15 cellular contexts compared by ENCODE assay signal in genomic region chr2:168008796-168009195, GRCh38.
DNase-seq lines count a peak whose midpoint lies in the region; ATAC-seq and TF ChIP-seq lines count a peak whose summit lies in the region.
"Had no signal": no experiment of that assay in that cellular context is flagged by ENCODE, and none has a peak within 500 bp of the region (broad histone marks: within the 10 kb centered on the region; RNA-seq: fewer than 3 reads in every experiment).

No MANE protein-coding gene starts in this region.

- H3K4me1 Mint-ChIP-seq in CD8-positive, alpha-beta T cell (ENCODE audit: low read depth): peaks cover 6% of the 10 kb centered on the region
- H3K4me1 Mint-ChIP-seq: GM23338 had no signal

- no peak for TF ChIP-seq EP300 in ovary (IDR thresholded peaks at IDR 0.05)

- intact Hi-C loops in mucosa of descending colon (cut with DNase I, micrococcal nuclease): no loop called here
- intact Hi-C loops in ovary (cut with DNase I): no loop called here
- intact Hi-C loops in CD8-positive, alpha-beta T cell (cut with DNase I, micrococcal nuclease): no loop called here

- no peak overlapping the region for H3K4me3 Mint-ChIP-seq in CD8-positive, alpha-beta T cell
- H3K4me3 Mint-ChIP-seq: CD14-positive monocyte, GM23338, IgD-negative memory B cell had no signal

- peak; percentile 44 for DNase-seq in NCI-H748 (lab: John Stamatoyannopoulos, UW; ENCODE audit: unreplicated experiment)
- DNase-seq in NCI-H748 treated with DMSO at 0.1 percent for 48 hours (lab: John Stamatoyannopoulos, UW): no peak
- DNase-seq in mucosa of descending colon: peak in 2 of 3 donors; percentile 47 to 50
- DNase-seq in ovary: no peak
- DNase-seq in CD8-positive, alpha-beta T cell: no peak
- no peak for DNase-seq in activated CD8-positive, alpha-beta memory T cell treated with anti-CD3 and anti-CD28 coated beads, Interleukin-2, amount 50 U/mL, for 48 hours
- DNase-seq: Calu3, DMS 273 treated with DMSO at 0.1 percent for 48 hours, DMS79, H7 had no signal

- TF ChIP-seq CTCF in VCaP (conservative IDR thresholded peaks at IDR 0.05): no peak
- no peak for TF ChIP-seq CTCF in mucosa of descending colon (IDR thresholded peaks at IDR 0.05)
- TF ChIP-seq CTCF in ovary (IDR thresholded peaks at IDR 0.05): no peak
- no peak for TF ChIP-seq CTCF in CD8-positive, alpha-beta T cell (IDR thresholded peaks at IDR 0.05)

- no peaks in the 10 kb centered on the region for H3K27me3 ChIP-seq in ovary
- H3K27me3 ChIP-seq in CD8-positive, alpha-beta T cell (ENCODE audit: insufficient read depth, low read length): no peaks in the 10 kb centered on the region

- POLR2A ChIA-PET in CD8-positive, alpha-beta T cell (lab: Charles Lee): no interaction called here

- H3K4me1 ChIP-seq in mucosa of descending colon (ENCODE audit: low read depth): no peaks in the 10 kb centered on the region
- peaks cover 4% of the 10 kb centered on the region for H3K4me1 ChIP-seq in ovary (ENCODE audit: insufficient read depth)
- peaks cover 1% of the 10 kb centered on the region for H3K4me1 ChIP-seq in CD8-positive, alpha-beta T cell (ENCODE audit: insufficient read depth, low read length)

- TF ChIP-seq POLR2A in ovary (IDR thresholded peaks at IDR 0.05): no peak

- H3K27me3 Mint-ChIP-seq in CD8-positive, alpha-beta T cell (ENCODE audit: low read depth): no peaks in the 10 kb centered on the region
- H3K27me3 Mint-ChIP-seq: IgD-negative memory B cell had no signal

- WGBS in ovary, 3 donors: 94 to 97% (median 94%) methylated on average over 3 of the region's 3 CpGs

- ATAC-seq in mucosa of descending colon: peak; percentile 87
- ATAC-seq in CD8-positive, alpha-beta T cell: no peak
- ATAC-seq: GM12878, GM23338 had no signal

- H3K9me3 Mint-ChIP-seq in CD8-positive, alpha-beta T cell: no peaks in the 10 kb centered on the region
- H3K9me3 Mint-ChIP-seq: IgD-negative memory B cell had no signal

- no peak overlapping the region for H3K27ac Mint-ChIP-seq in CD8-positive, alpha-beta T cell
- H3K27ac Mint-ChIP-seq: GM23338, IgD-negative memory B cell had no signal

- H3K9me3 ChIP-seq in mucosa of descending colon (no peaks in the 10 kb centered on the region), ovary (no peaks in the 10 kb centered on the region)
- no peaks in the 10 kb centered on the region for H3K9me3 ChIP-seq in CD8-positive, alpha-beta T cell (ENCODE audit: low read length)

- H3K27ac ChIP-seq in VCaP: peak overlapping the region; percentile 51
- no peak overlapping the region for H3K27ac ChIP-seq in ovary
- no peak overlapping the region for H3K27ac ChIP-seq in CD8-positive, alpha-beta T cell (ENCODE audit: low read depth, low read length)

- CTCF ChIA-PET in CD8-positive, alpha-beta T cell (lab: Charles Lee): no interaction called here

- H3K36me3 ChIP-seq in mucosa of descending colon (ENCODE audit: low read depth): no peaks in the 10 kb centered on the region
- H3K36me3 ChIP-seq in ovary: no peaks in the 10 kb centered on the region
- no peaks in the 10 kb centered on the region for H3K36me3 ChIP-seq in CD8-positive, alpha-beta T cell (ENCODE audit: insufficient read depth, low read length)

- H3K36me3 Mint-ChIP-seq in CD8-positive, alpha-beta T cell: peaks cover 82% of the 10 kb centered on the region

- H3K4me3 ChIP-seq in mucosa of descending colon: no peak overlapping the region
- no peak overlapping the region for H3K4me3 ChIP-seq in ovary
- H3K4me3 ChIP-seq in CD8-positive, alpha-beta T cell (ENCODE audit: low read depth, low read length): no peak overlapping the region
- H3K4me3 ChIP-seq: GM12878, GM23338 had no signal

Comparison
In these comparisons a context has a peak if more than half of its experiments do, and no peak if none do; other contexts are left out.
1. DNase-seq: peak in NCI-H748 (single experiment) and mucosa of descending colon (2 of 3); none in NCI-H748 treated with DMSO at 0.1 percent for 48 hours (single experiment), ovary (0 of 5), CD8-positive, alpha-beta T cell (0 of 7) and activated CD8-positive, alpha-beta memory T cell treated with anti-CD3 and anti-CD28 coated beads, Interleukin-2, amount 50 U/mL, for 48 hours (single experiment).